ENCODE assay signal across 9 cellular contexts in genomic region chr1:1847501-1848289, GRCh38. TPM values are rescaled to one million over a fixed set of nuclear protein-coding genes. Genes with fewer than 3 reads are reported as not detected.
A peak's percentile ranks its signal among the peaks of the same experiment; 100 is the strongest.
DNase-seq lines count a peak whose midpoint lies in the region; ATAC-seq, FAIRE-seq and TF ChIP-seq lines count a peak whose summit lies in the region.
"Had no signal": no experiment of that assay in that cellular context is flagged by ENCODE, and none has a peak within 500 bp of the region (broad histone marks: within the 10 kb centered on the region; RNA-seq: fewer than 3 reads in every experiment).

No MANE protein-coding gene starts in this region.

- no peaks in the 10 kb centered on the region for H3K27me3 Mint-ChIP-seq in central memory CD8-positive, alpha-beta T cell
- no peaks in the 10 kb centered on the region for H3K27me3 Mint-ChIP-seq in natural killer cell (ENCODE audit: low read depth in 2 of 2)

- H3K36me3 Mint-ChIP-seq in central memory CD8-positive, alpha-beta T cell (ENCODE audit: insufficient read depth), result peaks cover 23% of the 10 kb centered on the region
- H3K36me3 Mint-ChIP-seq in natural killer cell, result no peaks in the 10 kb centered on the region

- H3K4me2 ChIP-seq in BLaER1, result peak overlapping the region; percentile 90

- TF ChIP-seq CTCF in HEK293 (tag by site-specific recombination; IDR thresholded peaks at IDR 0.05), result no peak
- TF ChIP-seq CTCF in natural killer cell (IDR thresholded peaks at IDR 0.05), result no peak
- no peak for TF ChIP-seq CTCF in kidney (IDR thresholded peaks at IDR 0.05; ENCODE audit: borderline replicate concordance, extremely low read depth, insufficient read depth)

- DNase-seq in central memory CD8-positive, alpha-beta T cell (ENCODE audit: low spot score in 2 of 2), result no peak
- DNase-seq in natural killer cell (no peak), NCI-H2227 (lab: John Stamatoyannopoulos, UW; ENCODE audit: unreplicated experiment) (no peak), amniotic stem cell (lab: John Stamatoyannopoulos, UW) (no peak), kidney (no peak), epidermal melanocyte (ENCODE audit: insufficient read length, low spot score) (no peak)
- DNase-seq: stimulated activated CD4-positive, alpha-beta T cell treated with anti-CD3 and anti-CD28 coated beads, Interleukin-2, amount 100 ng/mL, for 24 hours had no signal

- no peaks in the 10 kb centered on the region for H3K27me3 ChIP-seq in BLaER1

- H3K4me1 ChIP-seq in BLaER1 (peaks cover 98% of the 10 kb centered on the region), HEK293 (ENCODE audit: control insufficient read depth, insufficient read depth, low read length) (0 out of 2 replicates have a peak, but pooled peaks cover 2% of the 10 kb centered on the region), kidney (ENCODE audit: control insufficient read depth in 1 of 2, insufficient read depth in 1 of 2, low read depth in 1 of 2, low read length in 2 of 2) (peaks cover 0 to 3% of the 10 kb centered on the region in 2 donors)

- no peak overlapping the region for H3K4me3 Mint-ChIP-seq in central memory CD8-positive, alpha-beta T cell
- no peak overlapping the region for H3K4me3 Mint-ChIP-seq in natural killer cell

- no peaks in the 10 kb centered on the region for H3K9me3 ChIP-seq in BLaER1
- no peaks in the 10 kb centered on the region for H3K9me3 ChIP-seq in HEK293 (ENCODE audit: control insufficient read depth, insufficient read depth, low read depth, low read length)
- no peaks in the 10 kb centered on the region for H3K9me3 ChIP-seq in kidney (ENCODE audit: control insufficient read depth in 1 of 2, low read length in 2 of 2)

- no peaks in the 10 kb centered on the region for H3K9me3 Mint-ChIP-seq in central memory CD8-positive, alpha-beta T cell
- no peaks in the 10 kb centered on the region for H3K9me3 Mint-ChIP-seq in natural killer cell

- intact Hi-C loops in natural killer cell (cut with micrococcal nuclease) (loop anchor here (5.0 kb wide), 1 partner anchor 35 kb away; no protein-coding TSS in a partner anchor), kidney (cut with DNase I) (no loop called here)

- H3K4me3 ChIP-seq in BLaER1 (no peak overlapping the region), HEK293 (ENCODE audit: low read depth, low read length) (no peak overlapping the region), kidney (ENCODE audit: low read length in 2 of 2) (no peak overlapping the region)

- H4K20me1 ChIP-seq in BLaER1, result peaks cover 100% of the 10 kb centered on the region

- H3K36me3 ChIP-seq in BLaER1, result peaks cover 60% of the 10 kb centered on the region
- peaks cover 0 to 22% of the 10 kb centered on the region in 2 experiments; a peak in 2 of 3 replicates for H3K36me3 ChIP-seq in HEK293 (ENCODE audit: control insufficient read depth in 2 of 2, insufficient read depth in 1 of 2, low read length in 2 of 2)
- H3K36me3 ChIP-seq in kidney (ENCODE audit: control insufficient read depth in 1 of 2, insufficient read depth in 2 of 2, low read length in 2 of 2), result no peaks in the 10 kb centered on the region

- no peak for ATAC-seq in central memory CD8-positive, alpha-beta T cell (replicated peaks; ENCODE audit: extremely low read depth, poor library complexity, severe bottlenecking)
- no peak for ATAC-seq in natural killer cell

- H3K27ac Mint-ChIP-seq in central memory CD8-positive, alpha-beta T cell (ENCODE audit: low read depth), result peak overlapping the region; percentile 38
- peak overlapping the region; percentile 71 to 87 for H3K27ac Mint-ChIP-seq in natural killer cell

- CTCF ChIA-PET in HEK293 (lab: Yijun Ruan, JAX), result no interaction called here

- H3K9ac ChIP-seq in BLaER1 (peak overlapping the region; percentile 16; the same call in 1 of the 2 replicates), kidney (ENCODE audit: low read length in 2 of 2) (no peak overlapping the region)

- H3K4me1 Mint-ChIP-seq in central memory CD8-positive, alpha-beta T cell, result peaks cover 70% of the 10 kb centered on the region
- peaks cover 72% of the 10 kb centered on the region in 2 donors for H3K4me1 Mint-ChIP-seq in natural killer cell

- H3K27ac ChIP-seq in BLaER1 (peak overlapping the region; percentile 67), HEK293 (ENCODE audit: extremely low read depth, low read depth, low read length) (no peak overlapping the region), kidney (ENCODE audit: low read depth in 2 of 2, low read length in 2 of 2) (no peak overlapping the region)

- POLR2A ChIA-PET in HEK293 (lab: Yijun Ruan, JAX), result no interaction called here

- FAIRE-seq in kidney (lab: Jason Lieb, UNC), result no peak

TF ChIP-seq in HEK293, 187 proteins besides CTCF, POLR2A, EP300 and RAD21:
- TF ChIP-seq ZBTB48 (tag by site-specific recombination; IDR thresholded peaks at IDR 0.05), result 0 out of 2 replicates have a peak, but pooled peaks have one; percentile 7
- no peak for TF ChIP-seq KLF10 (tag by site-specific recombination; IDR thresholded peaks at IDR 0.05)
- TF ChIP-seq, protein P1, sequence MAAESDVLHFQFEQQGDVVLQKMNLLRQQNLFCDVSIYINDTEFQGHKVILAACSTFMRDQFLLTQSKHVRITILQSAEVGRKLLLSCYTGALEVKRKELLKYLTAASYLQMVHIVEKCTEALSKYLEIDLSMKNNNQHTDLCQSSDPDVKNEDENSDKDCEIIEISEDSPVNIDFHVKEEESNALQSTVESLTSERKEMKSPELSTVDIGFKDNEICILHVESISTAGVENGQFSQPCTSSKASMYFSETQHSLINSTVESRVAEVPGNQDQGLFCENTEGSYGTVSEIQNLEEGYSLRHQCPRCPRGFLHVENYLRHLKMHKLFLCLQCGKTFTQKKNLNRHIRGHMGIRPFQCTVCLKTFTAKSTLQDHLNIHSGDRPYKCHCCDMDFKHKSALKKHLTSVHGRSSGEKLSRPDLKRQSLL (tag by site-specific recombination; IDR thresholded peaks at IDR 0.05), result no peak

RNA-seq across cellular contexts. Expression of gene GNB1, which starts 43.2 kb away (rescaled TPM):
- total RNA-seq in natural killer cell (100 to 1,000 TPM; 285 to 304 (median 289) TPM), kidney (347 TPM)
- 144 TPM for polyA plus RNA-seq in kidney (ENCODE audit: insufficient read depth, low read depth, low replicate concordance)
